In genomic region chr19:13846533-13847032, GRCh38 we compare ENCODE assay signal across 1 cellular context.
TF ChIP-seq lines count a peak whose summit lies in the region.

No MANE protein-coding gene starts in this region.

TF ChIP-seq in K562, 482 proteins besides CTCF, POLR2A, EP300 and RAD21 (continued from another document and continues in another):
- TF ChIP-seq MTF1 (CRISPR knock-in tag; IDR thresholded peaks at IDR 0.05; ENCODE audit: borderline replicate concordance) (no peak), CREB3 (tag; conservative IDR thresholded peaks at IDR 0.05; ENCODE audit: low read depth) (no peak), HES1 (IDR thresholded peaks at IDR 0.05; ENCODE audit: low read depth) (no peak), MAFG (tag; conservative IDR thresholded peaks at IDR 0.05) (no peak), RBM39 (optimal IDR thresholded peaks at IDR 0.05; ENCODE audit: low read depth, low read length) (no peak), SNIP1 (IDR thresholded peaks at IDR 0.05; ENCODE audit: low read depth) (no peak), E2F4 (CRISPR knock-in tag; IDR thresholded peaks at IDR 0.05; ENCODE audit: low read depth) (no peak), CEBPG (CRISPR knock-in tag; IDR thresholded peaks at IDR 0.05) (0 out of 2 replicates have a peak, but pooled peaks have one; percentile 32), CEBPG (tag; conservative IDR thresholded peaks at IDR 0.05 in 1 of 2, IDR thresholded peaks at IDR 0.05 in 1 of 2) (peak in 1 of 2 experiments; percentile 30; a peak in 2 of 4 replicates), BHLHE40 (IDR thresholded peaks at IDR 0.05; ENCODE audit: low read length) (peak; percentile 85), CREB3L1 (IDR thresholded peaks at IDR 0.05; ENCODE audit: borderline replicate concordance, low read depth) (peak; percentile 76), MCM2 (IDR thresholded peaks at IDR 0.05; ENCODE audit: low read depth) (no peak), LCOR (CRISPR knock-in tag; IDR thresholded peaks at IDR 0.05) (peak; percentile 22), TBL1XR1 (IDR thresholded peaks at IDR 0.05; ENCODE audit: low read length in 2 of 2) (no peak), ZBTB1 (CRISPR knock-in tag; IDR thresholded peaks at IDR 0.05; ENCODE audit: borderline replicate concordance, low read depth) (0 out of 2 replicates have a peak, but pooled peaks have one; percentile 28), CHD7 (IDR thresholded peaks at IDR 0.05; ENCODE audit: low read depth, low read length) (no peak), RFX1 (IDR thresholded peaks at IDR 0.05) (peak; percentile 92), NRF1 (conservative IDR thresholded peaks at IDR 0.05 in 1 of 2, IDR thresholded peaks at IDR 0.05 in 1 of 2) (0 out of 4 replicates have a peak, but pooled peaks of 1 of the 2 experiments have one; percentile 22), ZNF696 (CRISPR knock-in tag; conservative IDR thresholded peaks at IDR 0.05) (no peak), ZNF224 (CRISPR knock-in tag; IDR thresholded peaks at IDR 0.05) (no peak), CHAMP1 (IDR thresholded peaks at IDR 0.05) (no peak), ZNF644 (tag; IDR thresholded peaks at IDR 0.05; ENCODE audit: low read depth) (peak; percentile 47; the same call in 1 of the 2 replicates), ZEB2 (IDR thresholded peaks at IDR 0.05) (0 out of 2 replicates have a peak, but pooled peaks have one; percentile 11), ESRRB (CRISPR knock-in tag; IDR thresholded peaks at IDR 0.05; ENCODE audit: borderline replicate concordance) (no peak), NCOA6 (IDR thresholded peaks at IDR 0.05) (no peak), RBM14 (IDR thresholded peaks at IDR 0.05; ENCODE audit: borderline replicate concordance, insufficient read depth, low read depth, low read length) (no peak), ZBTB5 (IDR thresholded peaks at IDR 0.05) (no peak), ARID4B (CRISPR knock-in tag; IDR thresholded peaks at IDR 0.05) (peak; percentile 87)
